8 cellular contexts compared by ENCODE assay signal in genomic region chr7:159144756-159145543, GRCh38. TPM values are rescaled to one million over a fixed set of nuclear protein-coding genes. Genes with fewer than 3 reads are reported as not detected.
A peak's percentile ranks its signal among the peaks of the same experiment; 100 is the strongest.
DNase-seq lines count a peak whose midpoint lies in the region; ATAC-seq and TF ChIP-seq lines count a peak whose summit lies in the region.

VIPR2 (minus strand) TSS chr7:159144867; CDS start chr7:159144771, 96 bp downstream.

- no peaks in the 10 kb centered on the region for H3K4me1 ChIP-seq in A673 (ENCODE audit: insufficient read depth, low read length, poor library complexity, severe bottlenecking)
- H3K4me1 ChIP-seq in neuronal stem cell (ENCODE audit: control insufficient read depth in 2 of 2, insufficient read depth in 1 of 2, low read depth in 1 of 2, low read length in 2 of 2), result peaks cover 0 to 10% of the 10 kb centered on the region in 2 donors

- POLR2A ChIA-PET in A673 (lab: Charles Lee; ENCODE audit: low non-redundant PET), result no interaction called here

- H3K27me3 ChIP-seq in A673 (replicated peaks; ENCODE audit: insufficient read depth, low read depth, low read length, poor library complexity), result peaks cover 86% of the 10 kb centered on the region
- peaks cover 3 to 80% (median 28%) of the 10 kb centered on the region in 3 experiments for H3K27me3 ChIP-seq in neuronal stem cell (ENCODE audit: control insufficient read depth in 3 of 3, insufficient read depth in 3 of 3, low read depth in 1 of 3, low read length in 3 of 3)

- H3K27me3 Mint-ChIP-seq in T-helper 17 cell, result peaks cover 32% of the 10 kb centered on the region

- peaks cover 2% of the 10 kb centered on the region for H3K4me1 Mint-ChIP-seq in T-helper 17 cell

- H3K4me2 ChIP-seq in neuronal stem cell (ENCODE audit: insufficient read depth, low read length, poor library complexity, severe bottlenecking), result peak within 1 kb of the TSS; percentile 81

- no CpG with 5 or more reads among the region's 89 CpGs for WGBS in neuronal stem cell (ENCODE audit: extremely low coverage in 2 of 2, insufficient read length in 2 of 2, insufficient replicate concordance in 1 of 2), 2 donors

- H2BK12ac ChIP-seq in neuronal stem cell (ENCODE audit: low read length), result no peak within 1 kb of the TSS

- H4K8ac ChIP-seq in neuronal stem cell (ENCODE audit: low read depth, low read length), result no peak within 1 kb of the TSS

- H3K27ac Mint-ChIP-seq in T-helper 17 cell, result no peak within 1 kb of the TSS

- peak within 1 kb of the TSS; percentile 73 for H2AFZ ChIP-seq in neuronal stem cell (ENCODE audit: low read length)

- H2BK15ac ChIP-seq in neuronal stem cell (ENCODE audit: low read length), result peak within 1 kb of the TSS; percentile 42

- peak within 1 kb of the TSS; percentile 85 for H3K9ac ChIP-seq in neuronal stem cell (ENCODE audit: low read depth, low read length, poor library complexity)

- H2AK5ac ChIP-seq in neuronal stem cell (ENCODE audit: low read depth, low read length), result peak within 1 kb of the TSS; percentile 51

- peak; percentile 50 for ATAC-seq in T-helper 17 cell
- ATAC-seq in esophagus mucosa, result peak; percentile 27
- no peak for ATAC-seq in HG03175 (IDR thresholded peaks at IDR 0.05; ENCODE audit: unreplicated experiment)

- no peak within 1 kb of the TSS for H4K91ac ChIP-seq in neuronal stem cell (ENCODE audit: low read depth, low read length, poor library complexity)

- H3K4me3 ChIP-seq in A673 (ENCODE audit: low read depth, low read length, poor library complexity, severe bottlenecking) (peak within 1 kb of the TSS; percentile 37), neuronal stem cell (ENCODE audit: low read length in 2 of 2) (peak within 1 kb of the TSS in 1 of 2 donors; percentile 81)

- no peak within 1 kb of the TSS for H2BK120ac ChIP-seq in neuronal stem cell (ENCODE audit: low read depth, low read length)

- no peak for TF ChIP-seq CTCF in A673 (conservative IDR thresholded peaks at IDR 0.05; ENCODE audit: low read depth, low read length)

- CTCF ChIA-PET in A673 (lab: Charles Lee), result no interaction called here

- H3K27ac ChIP-seq in A673 (ENCODE audit: low read depth, low read length, poor library complexity, severe bottlenecking) (no peak within 1 kb of the TSS), neuronal stem cell (replicated peaks; ENCODE audit: low read length) (no peak within 1 kb of the TSS)

- no TSS peak for BruUV-seq in A673 (replicated peaks; lab: Mats Ljungman, UMichigan)

- no peaks in the 10 kb centered on the region for H3K79me1 ChIP-seq in neuronal stem cell (ENCODE audit: low read depth, low read length)

- H3K4ac ChIP-seq in neuronal stem cell (ENCODE audit: low read length), result no peak within 1 kb of the TSS

- peak within 1 kb of the TSS; percentile 49 for H3K23ac ChIP-seq in neuronal stem cell (ENCODE audit: low read depth, low read length, poor library complexity)

- H3K36me3 ChIP-seq in A673 (ENCODE audit: insufficient read depth, low read length, poor library complexity, severe bottlenecking), result no peaks in the 10 kb centered on the region
- no peaks in the 10 kb centered on the region for H3K36me3 ChIP-seq in neuronal stem cell (replicated peaks in 1 of 2; ENCODE audit: control insufficient read depth in 2 of 2, insufficient read depth in 2 of 2, low read length in 2 of 2)

- intact Hi-C loops in A673 (cut with micrococcal nuclease; ENCODE audit: unreplicated experiment), result no loop called here

- H3K36me3 Mint-ChIP-seq in T-helper 17 cell (ENCODE audit: low read depth), result no peaks in the 10 kb centered on the region

- no peak within 1 kb of the TSS for H3K14ac ChIP-seq in neuronal stem cell (ENCODE audit: low read length)

- H3K9me3 ChIP-seq in A673 (ENCODE audit: low read depth, low read length, poor library complexity, severe bottlenecking) (no peaks in the 10 kb centered on the region), T-helper 17 cell (ENCODE audit: control insufficient read depth, low read length, poor library complexity, severe bottlenecking) (no peaks in the 10 kb centered on the region), neuronal stem cell (replicated peaks in 1 of 2; ENCODE audit: control insufficient read depth in 2 of 2, insufficient read depth in 1 of 2, low read depth in 1 of 2, low read length in 2 of 2) (peaks cover 0 to 5% of the 10 kb centered on the region in 2 donors)

- DNase-seq in A673 (ENCODE audit: low spot score), result no peak
- DNase-seq in T-helper 17 cell, result no peak
- peak; percentile 17 for DNase-seq in neuronal stem cell (ENCODE audit: low spot score)
- DNase-seq in midbrain (lab: John Stamatoyannopoulos, UW), result no peak
- no peak for DNase-seq in SW480 (ENCODE audit: low spot score)
- DNase-seq in HUDEP-2 (lab: John Stamatoyannopoulos, UW; ENCODE audit: unreplicated experiment in 76 of 76), result no peak

- peak within 1 kb of the TSS; percentile 15 for H2BK5ac ChIP-seq in neuronal stem cell (ENCODE audit: low read length)

- peak within 1 kb of the TSS; percentile 71 for H3K4me3 Mint-ChIP-seq in T-helper 17 cell

- H3K18ac ChIP-seq in neuronal stem cell (ENCODE audit: low read length), result peak within 1 kb of the TSS; percentile 93

RNA-seq across cellular contexts. Expression of gene VIPR2, which starts in this region (rescaled TPM):
- total RNA-seq in A673 (2021) (not detected in 2 replicates), T-helper 17 cell (not detected), esophagus mucosa (0.04 TPM)
- polyA plus RNA-seq in neuronal stem cell (2013, experiment 1 of 2), result 2.8 TPM
- polyA plus RNA-seq in neuronal stem cell (2013, experiment 2 of 2), result 2.6 TPM

Comparison
In these comparisons a context has a peak if more than half of its experiments do, and no peak if none do; other contexts are left out.
1. Peak in ATAC-seq in T-helper 17 cell; RNA of the gene not detected or under 1 TPM.
2. Peak in ATAC-seq in esophagus mucosa; RNA of the gene not detected or under 1 TPM.